Comparison of ENCODE assay signal across 20 cellular contexts in genomic region chr15:59678171-59678570, GRCh38. TPM values are rescaled to one million over a fixed set of nuclear protein-coding genes. Genes with fewer than 3 reads are reported as not detected.
DNase-seq lines count a peak whose midpoint lies in the region; ATAC-seq, FAIRE-seq and TF ChIP-seq lines count a peak whose summit lies in the region.
"Had no signal": no experiment of that assay in that cellular context is flagged by ENCODE, and none has a peak within 500 bp of the region (broad histone marks: within the 10 kb centered on the region; RNA-seq: fewer than 3 reads in every experiment).

No MANE protein-coding gene starts in this region.

- ATAC-seq in IMR-90 (ENCODE audit: low read depth) (no peak), natural killer cell (no peak), HG03442 (IDR thresholded peaks at IDR 0.05; ENCODE audit: unreplicated experiment) (no peak), GM21786 (IDR thresholded peaks at IDR 0.05; ENCODE audit: unreplicated experiment) (no peak)

- H3K9me1 ChIP-seq in IMR-90 (ENCODE audit: insufficient read depth, low read length) (peaks cover 4% of the 10 kb centered on the region; the same call in 1 of the 2 replicates), endothelial cell of umbilical vein (replicated peaks; ENCODE audit: control insufficient read depth, extremely low read depth, insufficient read depth, low read length) (no peaks in the 10 kb centered on the region)

- BruUV-seq in IMR-90 (replicated peaks; lab: Mats Ljungman, UMichigan) (no TSS peak), endothelial cell of umbilical vein (replicated peaks; lab: Mats Ljungman, UMichigan) (no TSS peak)

- no peak overlapping the region for H4K8ac ChIP-seq in IMR-90 (ENCODE audit: low read depth in 2 of 2, low read length in 2 of 2)

- peaks cover 12 to 20% of the 10 kb centered on the region in 2 experiments for H3K79me1 ChIP-seq in IMR-90 (ENCODE audit: low read depth in 1 of 2, low read length in 2 of 2)

- H3K56ac ChIP-seq in IMR-90 (ENCODE audit: extremely low read depth, insufficient read depth, low read length) = no peak overlapping the region

- TF ChIP-seq POLR2A in IMR-90 (IDR thresholded peaks at IDR 0.05; ENCODE audit: low read depth, low read length) (no peak), endothelial cell of umbilical vein (IDR thresholded peaks at IDR 0.05; ENCODE audit: low read depth, low read length) (no peak)

- H3K18ac ChIP-seq in IMR-90 (ENCODE audit: low read depth, low read length) = no peak overlapping the region

- peaks cover 44% of the 10 kb centered on the region for H3K79me2 ChIP-seq in endothelial cell of umbilical vein (ENCODE audit: control insufficient read depth, insufficient read depth, low read length)

- no peak overlapping the region for H3K23ac ChIP-seq in IMR-90 (ENCODE audit: low read depth, low read length)

- H3K4me3 ChIP-seq in IMR-90 (ENCODE audit: insufficient read depth, low read depth, low read length) (no peak overlapping the region), endothelial cell of umbilical vein (replicated peaks in 1 of 3; ENCODE audit: insufficient read depth in 1 of 3, low read depth in 1 of 3, low read length in 3 of 3) (peak overlapping the region in 1 of 3 experiments; percentile 37)
- H3K4me3 ChIP-seq: SJSA1 had no signal

- FAIRE-seq in endothelial cell of umbilical vein (lab: Jason Lieb, UNC) = no peak
- FAIRE-seq: RCC 7860 had no signal

- H3K9me3 Mint-ChIP-seq in activated T-cell treated with anti-CD3 and anti-CD28 coated beads, Interleukin-2, amount 50 U/mL, for 24 hours = no peaks in the 10 kb centered on the region
- H3K9me3 Mint-ChIP-seq in activated CD4-positive, alpha-beta memory T cell treated with anti-CD3 and anti-CD28 coated beads, Interleukin-2, amount 10 ng/mL, durations not matched to agents 7 days and 5 days = no peaks in the 10 kb centered on the region
- no peaks in the 10 kb centered on the region for H3K9me3 Mint-ChIP-seq in natural killer cell
- H3K9me3 Mint-ChIP-seq: CD4-positive, alpha-beta T cell had no signal

- H3K4me1 ChIP-seq in IMR-90 (ENCODE audit: control insufficient read depth, insufficient read depth, low read length) (no peaks in the 10 kb centered on the region), endothelial cell of umbilical vein (ENCODE audit: control insufficient read depth, extremely low read depth, insufficient read depth, low read length) (peaks cover 23% of the 10 kb centered on the region)
- H3K4me1 ChIP-seq: SJSA1 had no signal

- POLR2A ChIA-PET in IMR-90 (lab: Charles Lee; ENCODE audit: unreplicated experiment) (no interaction called here), endothelial cell of umbilical vein (lab: Charles Lee) (no interaction called here)
- POLR2A ChIA-PET in activated CD4-positive, alpha-beta memory T cell treated with anti-CD3 and anti-CD28 coated beads, Interleukin-2, amount 10 ng/mL, durations not matched to agents 7 days and 5 days (lab: Charles Lee) = interaction anchor here (4.2 kb wide), 1 partner anchor 12 kb away, joined by 33 read pairs; the partner anchor contains the start of gene BNIP2

- no peak overlapping the region for H3K4me2 ChIP-seq in IMR-90 (ENCODE audit: low read depth, low read length)
- peak overlapping the region; percentile 96 for H3K4me2 ChIP-seq in endothelial cell of umbilical vein (ENCODE audit: insufficient read depth, low read length)

- H4K91ac ChIP-seq in IMR-90 (ENCODE audit: insufficient read depth, low read depth, low read length) = no peak overlapping the region

- no peak for DNase-seq in activated T-cell treated with anti-CD3 and anti-CD28 coated beads, Interleukin-2, amount 50 U/mL, for 24 hours
- no peak for DNase-seq in activated T-cell treated with anti-CD3 and anti-CD28 coated beads, Interleukin-2, amount 50 U/mL, for 48 hours
- DNase-seq in IMR-90 (no peak), endothelial cell of umbilical vein (ENCODE audit: low read depth, low spot score) (no peak), natural killer cell (no peak)
- DNase-seq in activated CD4-positive, alpha-beta memory T cell treated with anti-CD3 and anti-CD28 coated beads, Interleukin-2, amount 10 ng/mL, durations not matched to agents 7 days and 5 days = no peak
- DNase-seq: CD4-positive, alpha-beta T cell; COR-L47; DMS79; H7; MV-4-11; NCI-H1694; NCI-H2081; NCI-H2171 treated with DMSO at 0.1 percent for 48 hours; NCI-H524 treated with DMSO at 0.1 percent for 48 hours; NCI-H82 had no signal

- no peaks in the 10 kb centered on the region for H3K9me3 ChIP-seq in IMR-90 (ENCODE audit: control insufficient read depth, insufficient read depth, low read length)
- no peaks in the 10 kb centered on the region for H3K9me3 ChIP-seq in endothelial cell of umbilical vein (replicated peaks; ENCODE audit: control insufficient read depth, insufficient read depth, low read length)
- H3K9me3 ChIP-seq: SJSA1 had no signal

- no peak for TF ChIP-seq RAD21 in IMR-90 (IDR thresholded peaks at IDR 0.05; ENCODE audit: low read length)

- TF ChIP-seq CTCF in IMR-90 (conservative IDR thresholded peaks at IDR 0.05; ENCODE audit: low read depth, low read length) (no peak), endothelial cell of umbilical vein (IDR thresholded peaks at IDR 0.05; ENCODE audit: extremely low read depth in 1 of 2, insufficient read depth in 1 of 2, low read depth in 1 of 2, low read length in 2 of 2) (no peak), natural killer cell (IDR thresholded peaks at IDR 0.05) (no peak)

- CTCF ChIA-PET in IMR-90 (lab: Yijun Ruan, JAX) = interaction anchor here (1.1 kb wide), 1 partner anchor 149 kb away, joined by 3 read pairs; no protein-coding TSS in a partner anchor
- CTCF ChIA-PET in activated CD4-positive, alpha-beta memory T cell treated with anti-CD3 and anti-CD28 coated beads, Interleukin-2, amount 10 ng/mL, durations not matched to agents 7 days and 5 days (lab: Charles Lee) = no interaction called here
- CTCF ChIA-PET in endothelial cell of umbilical vein (lab: Charles Lee) = interaction anchor here (1.6 kb wide), 1 partner anchor 13 kb away, joined by 4 read pairs; no protein-coding TSS in a partner anchor

- no peak overlapping the region for H2AK5ac ChIP-seq in IMR-90 (ENCODE audit: low read depth, low read length)

- dilution Hi-C loops in IMR-90 (cut with HindIII; ENCODE audit: low sequenced_read_pairs, unreplicated experiment) = no loop called here
- dilution Hi-C loops in endothelial cell of umbilical vein (cut with MboI; ENCODE audit: extremely low pct_ligation_motif_present, low sequenced_read_pairs) = no loop called here

- H3K14ac ChIP-seq in IMR-90 (replicated peaks; ENCODE audit: low read depth, low read length) = no peak overlapping the region

- H2AFZ ChIP-seq in IMR-90 (replicated peaks; ENCODE audit: low read length, poor library complexity) = no peak overlapping the region
- H2AFZ ChIP-seq in endothelial cell of umbilical vein (ENCODE audit: low read depth, low read length) = no peak overlapping the region

- no peak overlapping the region for H2AK9ac ChIP-seq in IMR-90 (replicated peaks; ENCODE audit: low read depth, low read length, poor library complexity)

- H2BK20ac ChIP-seq in IMR-90 (ENCODE audit: low read depth, low read length) = no peak overlapping the region

- in situ Hi-C loops in IMR-90 (cut with MboI; ENCODE audit: low sequenced_read_pairs) = loop anchor here (25.0 kb wide), 1 partner anchor 759 kb away; no protein-coding TSS in a partner anchor

- H3K27me3 ChIP-seq in IMR-90 (ENCODE audit: control insufficient read depth, insufficient read depth, low read length) (no peaks in the 10 kb centered on the region), endothelial cell of umbilical vein (ENCODE audit: control insufficient read depth in 2 of 2, insufficient read depth in 2 of 2, low read length in 2 of 2) (no peaks in the 10 kb centered on the region)
- H3K27me3 ChIP-seq: SJSA1 had no signal

- peaks cover 42% of the 10 kb centered on the region for H3K36me3 ChIP-seq in IMR-90 (ENCODE audit: control insufficient read depth, insufficient read depth, low read length)
- H3K36me3 ChIP-seq in endothelial cell of umbilical vein (ENCODE audit: control insufficient read depth in 2 of 2, extremely low read depth in 1 of 2, insufficient read depth in 2 of 2, low read length in 2 of 2) = peaks cover 18 to 37% of the 10 kb centered on the region in 2 experiments

- no peak overlapping the region for H3K4me3 Mint-ChIP-seq in activated T-cell treated with anti-CD3 and anti-CD28 coated beads, Interleukin-2, amount 50 U/mL, for 24 hours
- no peak overlapping the region for H3K4me3 Mint-ChIP-seq in activated CD4-positive, alpha-beta memory T cell treated with anti-CD3 and anti-CD28 coated beads, Interleukin-2, amount 10 ng/mL, durations not matched to agents 7 days and 5 days
- H3K4me3 Mint-ChIP-seq in natural killer cell = no peak overlapping the region
- H3K4me3 Mint-ChIP-seq: CD4-positive, alpha-beta T cell had no signal

- peak overlapping the region; percentile 34 for H3K27ac Mint-ChIP-seq in activated T-cell treated with anti-CD3 and anti-CD28 coated beads, Interleukin-2, amount 50 U/mL, for 24 hours
- H3K27ac Mint-ChIP-seq in activated CD4-positive, alpha-beta memory T cell treated with anti-CD3 and anti-CD28 coated beads, Interleukin-2, amount 10 ng/mL, durations not matched to agents 7 days and 5 days = peak overlapping the region; percentile 77
- peak overlapping the region in 1 of 2 donors; percentile 48 for H3K27ac Mint-ChIP-seq in natural killer cell
- H3K27ac Mint-ChIP-seq: CD4-positive, alpha-beta T cell had no signal

- no peak overlapping the region for H2BK120ac ChIP-seq in IMR-90 (ENCODE audit: low read depth, low read length)

- no peaks in the 10 kb centered on the region for H3K27me3 Mint-ChIP-seq in activated T-cell treated with anti-CD3 and anti-CD28 coated beads, Interleukin-2, amount 50 U/mL, for 24 hours
- H3K27me3 Mint-ChIP-seq in activated CD4-positive, alpha-beta memory T cell treated with anti-CD3 and anti-CD28 coated beads, Interleukin-2, amount 10 ng/mL, durations not matched to agents 7 days and 5 days = no peaks in the 10 kb centered on the region
- no peaks in the 10 kb centered on the region for H3K27me3 Mint-ChIP-seq in natural killer cell (ENCODE audit: low read depth in 2 of 2)
- H3K27me3 Mint-ChIP-seq: CD4-positive, alpha-beta T cell had no signal

- H3K4me1 Mint-ChIP-seq in activated T-cell treated with anti-CD3 and anti-CD28 coated beads, Interleukin-2, amount 50 U/mL, for 24 hours (ENCODE audit: low read depth) = peaks cover 17% of the 10 kb centered on the region
- peaks cover 21% of the 10 kb centered on the region for H3K4me1 Mint-ChIP-seq in activated CD4-positive, alpha-beta memory T cell treated with anti-CD3 and anti-CD28 coated beads, Interleukin-2, amount 10 ng/mL, durations not matched to agents 7 days and 5 days
- peaks cover 14% of the 10 kb centered on the region in 2 donors for H3K4me1 Mint-ChIP-seq in natural killer cell

- no peak overlapping the region for H2BK5ac ChIP-seq in IMR-90 (ENCODE audit: low read depth, low read length, poor library complexity, severe bottlenecking)

- intact Hi-C loops in IMR-90 (cut with micrococcal nuclease) (no loop called here), endothelial cell of umbilical vein (cut with micrococcal nuclease) (loop anchor here (1.0 kb wide), 1 partner anchor 11 kb away; the partner anchor contains the start of gene BNIP2), natural killer cell (cut with micrococcal nuclease) (no loop called here)

- WGBS in IMR-90 (ENCODE audit: extremely low coverage in 2 of 2, insufficient read length in 1 of 2), 2 experiments = no CpG with 5 or more reads among the region's 1 CpG

- H3K9ac ChIP-seq in IMR-90 (ENCODE audit: low read depth, low read length) (no peak overlapping the region), endothelial cell of umbilical vein (replicated peaks; ENCODE audit: extremely low read depth, insufficient read depth, low read length) (peak overlapping the region; percentile 82)

- H4K20me1 ChIP-seq in IMR-90 (ENCODE audit: insufficient read depth, low read length) = peaks cover 3% of the 10 kb centered on the region; the same call in 1 of the 2 replicates
- no peaks in the 10 kb centered on the region for H4K20me1 ChIP-seq in endothelial cell of umbilical vein (replicated peaks; ENCODE audit: control insufficient read depth, extremely low read depth, insufficient read depth, low read length)

- peaks cover 96% of the 10 kb centered on the region for H3K36me3 Mint-ChIP-seq in activated T-cell treated with anti-CD3 and anti-CD28 coated beads, Interleukin-2, amount 50 U/mL, for 24 hours (ENCODE audit: low read depth)
- H3K36me3 Mint-ChIP-seq in activated CD4-positive, alpha-beta memory T cell treated with anti-CD3 and anti-CD28 coated beads, Interleukin-2, amount 10 ng/mL, durations not matched to agents 7 days and 5 days (ENCODE audit: low read depth) = peaks cover 76% of the 10 kb centered on the region
- peaks cover 12% of the 10 kb centered on the region for H3K36me3 Mint-ChIP-seq in natural killer cell

- no peak overlapping the region for H2BK15ac ChIP-seq in IMR-90 (ENCODE audit: low read depth, low read length)

- no peak overlapping the region for H3K27ac ChIP-seq in IMR-90 (ENCODE audit: insufficient read depth, low read length)
- H3K27ac ChIP-seq in endothelial cell of umbilical vein (ENCODE audit: insufficient read depth, low read depth, low read length) = peak overlapping the region; percentile 91
- H3K27ac ChIP-seq: SJSA1 had no signal

- H3K4ac ChIP-seq in IMR-90 (ENCODE audit: low read depth, low read length) = no peak overlapping the region

- no peak overlapping the region for H4K5ac ChIP-seq in IMR-90 (ENCODE audit: low read depth, low read length)

RNA-seq across cellular contexts. Expression of gene BNIP2, which starts 10.9 kb away (rescaled TPM):
- total RNA-seq in IMR-90 (2012; rRNA removed) (47.3 and 108 TPM in 2 replicates), endothelial cell of umbilical vein (90.1 and 99.2 TPM in 2 replicates), natural killer cell (100 to 1,000 TPM; 103 to 118 (median 105) TPM)
- polyA plus RNA-seq in IMR-90 (2012; rRNA removed) (36.9 and 42.2 TPM in 2 replicates), endothelial cell of umbilical vein (29.2 and 39.1 TPM in 2 replicates)
- 35.8 and 45.0 TPM in 2 replicates for polyA plus RNA-seq in IMR-90 (2012; cell fraction: cytosol; rRNA removed)
- polyA plus RNA-seq in IMR-90 (2012; cell fraction: nucleus; rRNA removed; ENCODE audit: low replicate concordance) = 18.1 and 25.5 TPM in 2 replicates
- 10 to 100 TPM; 83.3 to 84.5 TPM for total RNA-seq in activated CD4-positive, alpha-beta memory T cell treated with anti-CD3 and anti-CD28 coated beads, Interleukin-2, amount 10 ng/mL, durations not matched to agents 7 days and 5 days
- polyA plus RNA-seq in endothelial cell of umbilical vein (2011; cell fraction: cytosol; rRNA removed) = 51.9 and 59.6 TPM in 2 replicates
- polyA plus RNA-seq in endothelial cell of umbilical vein (2011; cell fraction: nucleus; rRNA removed) = 65.4 and 76.1 TPM in 2 replicates
- polyA plus RNA-seq in endothelial cell of umbilical vein (2012) = 55.0 and 65.2 TPM in 2 replicates
- polyA minus RNA-seq in endothelial cell of umbilical vein = 20.6 and 23.9 TPM in 2 replicates
- polyA minus RNA-seq in endothelial cell of umbilical vein (2011; cell fraction: cytosol; rRNA and poly(A)+ RNA removed) = 34.1 TPM
- 79.7 and 91.1 TPM in 2 replicates for polyA minus RNA-seq in endothelial cell of umbilical vein (2011; cell fraction: nucleus; rRNA and poly(A)+ RNA removed)

RNA-seq across cellular contexts. Expression of gene GTF2A2, which starts 20.9 kb away (rescaled TPM):
- total RNA-seq in IMR-90 (2012; rRNA removed) (10.2 and 23.6 TPM in 2 replicates), endothelial cell of umbilical vein (128 and 139 TPM in 2 replicates), natural killer cell (10 to 100 TPM; 34.7 to 57.4 (median 39.0) TPM)
- polyA plus RNA-seq in IMR-90 (2012; rRNA removed) (23.4 and 29.9 TPM in 2 replicates), endothelial cell of umbilical vein (38.6 and 67.9 TPM in 2 replicates)
- polyA plus RNA-seq in IMR-90 (2012; cell fraction: cytosol; rRNA removed) = 88.2 and 185 TPM in 2 replicates
- polyA plus RNA-seq in IMR-90 (2012; cell fraction: nucleus; rRNA removed; ENCODE audit: low replicate concordance) = 39.0 and 50.0 TPM in 2 replicates
- 100 to 1,000 TPM; 113 to 117 TPM for total RNA-seq in activated CD4-positive, alpha-beta memory T cell treated with anti-CD3 and anti-CD28 coated beads, Interleukin-2, amount 10 ng/mL, durations not matched to agents 7 days and 5 days
- polyA plus RNA-seq in endothelial cell of umbilical vein (2011; cell fraction: cytosol; rRNA removed) = 36.5 and 37.6 TPM in 2 replicates
- 12.9 and 19.0 TPM in 2 replicates for polyA plus RNA-seq in endothelial cell of umbilical vein (2011; cell fraction: nucleus; rRNA removed)
- polyA plus RNA-seq in endothelial cell of umbilical vein (2012) = 68.2 and 74.4 TPM in 2 replicates
- polyA minus RNA-seq in endothelial cell of umbilical vein = 10.7 and 19.3 TPM in 2 replicates
- polyA minus RNA-seq in endothelial cell of umbilical vein (2011; cell fraction: cytosol; rRNA and poly(A)+ RNA removed) = 36.4 TPM
- polyA minus RNA-seq in endothelial cell of umbilical vein (2011; cell fraction: nucleus; rRNA and poly(A)+ RNA removed) = 7.5 and 8.4 TPM in 2 replicates
